Comparison of ENCODE assay signal across 1 cellular context in genomic region chr7:116671681-116672595, GRCh38.
TF ChIP-seq lines count a peak whose summit lies in the region.

MET (plus strand) TSS chr7:116672196; CDS start chr7:116699085, 26,889 bp downstream.

TF ChIP-seq in HepG2, 621 proteins besides CTCF, POLR2A, EP300 and RAD21 (continued from another document and continues in another):
- no peak for TF ChIP-seq CERS6 (CRISPR knock-in tag; IDR thresholded peaks at IDR 0.05)
- TF ChIP-seq ZEB1 (IDR thresholded peaks at IDR 0.05; ENCODE audit: insufficient replicate concordance, low read depth): no peak
- no peak; the same call in 1 of the 2 replicates for TF ChIP-seq NCOA1 (CRISPR knock-in tag; IDR thresholded peaks at IDR 0.05)
- 0 out of 2 replicates have a peak, but pooled peaks have one; percentile 34 for TF ChIP-seq STAT6 (CRISPR knock-in tag; IDR thresholded peaks at IDR 0.05; ENCODE audit: borderline replicate concordance)
- peak; percentile 66; the same call in 1 of the 2 replicates for TF ChIP-seq ZNF558 (CRISPR knock-in tag; IDR thresholded peaks at IDR 0.05; ENCODE audit: borderline replicate concordance)
- TF ChIP-seq ZNF678 (CRISPR knock-in tag; IDR thresholded peaks at IDR 0.05): 0 out of 2 replicates have a peak, but pooled peaks have one; percentile 33
- TF ChIP-seq RBM22 (optimal IDR thresholded peaks at IDR 0.05; ENCODE audit: low read length): no peak
- peak; percentile 66; the same call in 1 of the 2 replicates for TF ChIP-seq ZBTB44 (CRISPR knock-in tag; IDR thresholded peaks at IDR 0.05)
- TF ChIP-seq ZNF136 (CRISPR knock-in tag; IDR thresholded peaks at IDR 0.05; ENCODE audit: low read depth): no peak
- no peak; the same call in 1 of the 2 replicates for TF ChIP-seq HBP1 (CRISPR knock-in tag; IDR thresholded peaks at IDR 0.05; ENCODE audit: low read depth)
- TF ChIP-seq AGO2 (optimal IDR thresholded peaks at IDR 0.05; ENCODE audit: low read depth, low read length): peak; percentile 72
- TF ChIP-seq ZZZ3 (CRISPR knock-in tag; IDR thresholded peaks at IDR 0.05; ENCODE audit: borderline replicate concordance): no peak
- TF ChIP-seq ZNF512 (CRISPR knock-in tag; IDR thresholded peaks at IDR 0.05): peak; percentile 59; the same call in 1 of the 2 replicates
- TF ChIP-seq NR2C2 (CRISPR knock-in tag; IDR thresholded peaks at IDR 0.05; ENCODE audit: borderline replicate concordance): peak; percentile 71; the same call in 1 of the 2 replicates
- TF ChIP-seq SIN3B (IDR thresholded peaks at IDR 0.05; ENCODE audit: low read length): no peak
- TF ChIP-seq BATF2 (CRISPR knock-in tag; IDR thresholded peaks at IDR 0.05): peak; percentile 81; the same call in 1 of the 2 replicates
- no peak for TF ChIP-seq FOXP1 (IDR thresholded peaks at IDR 0.05)
- TF ChIP-seq FOXP1 (CRISPR knock-in tag; IDR thresholded peaks at IDR 0.05): peak; percentile 32; the same call in 1 of the 2 replicates
- no peak for TF ChIP-seq ZMAT5 (CRISPR knock-in tag; IDR thresholded peaks at IDR 0.05; ENCODE audit: borderline replicate concordance, low read depth)
- peak; percentile 61; the same call in 1 of the 2 replicates for TF ChIP-seq JUND (CRISPR knock-in tag; IDR thresholded peaks at IDR 0.05)
- TF ChIP-seq NFRKB (IDR thresholded peaks at IDR 0.05): no peak
- peak; percentile 98 for TF ChIP-seq ARNT2 (CRISPR knock-in tag; IDR thresholded peaks at IDR 0.05; ENCODE audit: low read depth)
- peak; percentile 79; the same call in 1 of the 2 replicates for TF ChIP-seq DZIP1 (CRISPR knock-in tag; IDR thresholded peaks at IDR 0.05)
- 0 out of 2 replicates have a peak, but pooled peaks have one; percentile 42 for TF ChIP-seq PHF20 (CRISPR knock-in tag; IDR thresholded peaks at IDR 0.05)
- TF ChIP-seq ZNF737 (CRISPR knock-in tag; IDR thresholded peaks at IDR 0.05; ENCODE audit: borderline replicate concordance): 0 out of 2 replicates have a peak, but pooled peaks have one; percentile 41
- TF ChIP-seq ZUFSP (CRISPR knock-in tag; IDR thresholded peaks at IDR 0.05; ENCODE audit: borderline replicate concordance): no peak
- TF ChIP-seq PCBP1 (IDR thresholded peaks at IDR 0.05; ENCODE audit: borderline replicate concordance, low read depth, low read length): 0 out of 2 replicates have a peak, but pooled peaks have one; percentile 18
- TF ChIP-seq ZNF124 (CRISPR knock-in tag; IDR thresholded peaks at IDR 0.05): peak; percentile 23; the same call in 1 of the 2 replicates
- peak; percentile 67; the same call in 1 of the 2 replicates for TF ChIP-seq TFAP4 (IDR thresholded peaks at IDR 0.05; ENCODE audit: borderline replicate concordance, low read depth)
- TF ChIP-seq ZNF639 (CRISPR knock-in tag; conservative IDR thresholded peaks at IDR 0.05): no peak
- TF ChIP-seq ZNF235 (CRISPR knock-in tag; IDR thresholded peaks at IDR 0.05; ENCODE audit: borderline replicate concordance): peak; percentile 22; the same call in 1 of the 2 replicates
- TF ChIP-seq WIZ (CRISPR knock-in tag; IDR thresholded peaks at IDR 0.05): no peak
- 0 out of 2 replicates have a peak, but pooled peaks have one; percentile 52 for TF ChIP-seq ZNF770 (CRISPR knock-in tag; IDR thresholded peaks at IDR 0.05)
- TF ChIP-seq KLF13 (CRISPR knock-in tag; IDR thresholded peaks at IDR 0.05): no peak
